ENCODE assay signal across 9 cellular contexts in genomic region chr2:238302751-238303150, GRCh38. TPM values are rescaled to one million over a fixed set of nuclear protein-coding genes. Genes with fewer than 3 reads are reported as not detected.
A peak's percentile ranks its signal among the peaks of the same experiment; 100 is the strongest.
DNase-seq lines count a peak whose midpoint lies in the region; ATAC-seq and TF ChIP-seq lines count a peak whose summit lies in the region.
"Had no signal": no experiment of that assay in that cellular context is flagged by ENCODE, and none has a peak within 500 bp of the region (broad histone marks: within the 10 kb centered on the region; RNA-seq: fewer than 3 reads in every experiment).

No MANE protein-coding gene starts in this region.

- no peak overlapping the region for H3K4me3 Mint-ChIP-seq in activated naive CD4-positive, alpha-beta T cell treated with anti-CD3 and anti-CD28 coated beads, Interleukin-2, amount 50 U/mL, for 24 hours
- H3K4me3 Mint-ChIP-seq in WTC11: no peak overlapping the region
- no peak overlapping the region for H3K4me3 Mint-ChIP-seq in endothelial cell (ENCODE audit: unreplicated experiment)

- peak overlapping the region; percentile 55 for H3K27ac Mint-ChIP-seq in activated naive CD4-positive, alpha-beta T cell treated with anti-CD3 and anti-CD28 coated beads, Interleukin-2, amount 50 U/mL, for 24 hours
- no peak overlapping the region for H3K27ac Mint-ChIP-seq in WTC11
- H3K27ac Mint-ChIP-seq in endothelial cell (ENCODE audit: unreplicated experiment): no peak overlapping the region

- no peaks in the 10 kb centered on the region for H3K27me3 Mint-ChIP-seq in activated naive CD4-positive, alpha-beta T cell treated with anti-CD3 and anti-CD28 coated beads, Interleukin-2, amount 50 U/mL, for 24 hours
- H3K27me3 Mint-ChIP-seq in WTC11 (ENCODE audit: low read depth) (no peaks in the 10 kb centered on the region), endothelial cell (ENCODE audit: unreplicated experiment) (peaks cover 6% of the 10 kb centered on the region)

- no peaks in the 10 kb centered on the region for H3K27me3 ChIP-seq in spleen (replicated peaks in 1 of 7)

- CTCF ChIA-PET in WTC11 (lab: Charles Lee): interaction anchor here (0.6 to 1.3 kb wide), 5 partner anchors 12 to 65 kb away, joined by 3 to 8 read pairs (median 3); no protein-coding TSS in a partner anchor

- no peak for DNase-seq in activated naive CD4-positive, alpha-beta T cell treated with anti-CD3 and anti-CD28 coated beads, Interleukin-2, amount 50 U/mL, for 16 hours
- DNase-seq in WTC11 (ENCODE audit: low spot score): peak; percentile 8
- DNase-seq in endothelial cell (ENCODE audit: low spot score): no peak
- peak; percentile 44 for DNase-seq in spleen
- DNase-seq in GOT3 (lab: John Stamatoyannopoulos, UW): no peak
- DNase-seq in central memory CD4-positive, alpha-beta T cell: no peak

- H3K4me1 ChIP-seq in spleen: no peaks in the 10 kb centered on the region

- no peak for TF ChIP-seq CTCF in WTC11 (IDR thresholded peaks at IDR 0.05)
- peak; percentile 38 for TF ChIP-seq CTCF in endothelial cell (IDR thresholded peaks at IDR 0.05; ENCODE audit: unreplicated experiment)
- no peak for TF ChIP-seq CTCF in spleen (IDR thresholded peaks at IDR 0.05 in 8 of 11, conservative IDR thresholded peaks at IDR 0.05 in 3 of 11)

- 77 to 85% (median 79%) methylated on average over 8 to 9 of the region's 9 CpGs for whole genome bisulfite sequencing in spleen, 5 donors

- H3K4me3 ChIP-seq in spleen: no peak overlapping the region
- H3K4me3 ChIP-seq: GM23248 had no signal

- no peaks in the 10 kb centered on the region for H3K36me3 ChIP-seq in spleen

- intact Hi-C loops in spleen (cut with DNase I; ENCODE audit: low total_unique reads): no loop called here

- ATAC-seq in WTC11 (no peak), HG02884 (IDR thresholded peaks at IDR 0.05; ENCODE audit: unreplicated experiment) (no peak)

- no peaks in the 10 kb centered on the region for H3K9me3 ChIP-seq in spleen

- H3K4me1 Mint-ChIP-seq in activated naive CD4-positive, alpha-beta T cell treated with anti-CD3 and anti-CD28 coated beads, Interleukin-2, amount 50 U/mL, for 24 hours: no peaks in the 10 kb centered on the region
- H3K4me1 Mint-ChIP-seq in WTC11 (no peaks in the 10 kb centered on the region; the same call in 1 of the 2 replicates), endothelial cell (ENCODE audit: unreplicated experiment) (peaks cover 2% of the 10 kb centered on the region)

- POLR2A ChIA-PET in WTC11 (lab: Charles Lee): no interaction called here

- no peaks in the 10 kb centered on the region for H3K9me3 Mint-ChIP-seq in activated naive CD4-positive, alpha-beta T cell treated with anti-CD3 and anti-CD28 coated beads, Interleukin-2, amount 50 U/mL, for 24 hours
- H3K9me3 Mint-ChIP-seq in WTC11: no peaks in the 10 kb centered on the region
- H3K9me3 Mint-ChIP-seq in endothelial cell (ENCODE audit: unreplicated experiment): no peaks in the 10 kb centered on the region

- no peak for TF ChIP-seq POLR2A in spleen (IDR thresholded peaks at IDR 0.05)

- no peak overlapping the region for H3K27ac ChIP-seq in spleen
- H3K27ac ChIP-seq: GM23248 had no signal

- no peaks in the 10 kb centered on the region for H3K36me3 Mint-ChIP-seq in activated naive CD4-positive, alpha-beta T cell treated with anti-CD3 and anti-CD28 coated beads, Interleukin-2, amount 50 U/mL, for 24 hours
- no peaks in the 10 kb centered on the region for H3K36me3 Mint-ChIP-seq in WTC11
- H3K36me3 Mint-ChIP-seq in endothelial cell (ENCODE audit: low read depth, unreplicated experiment): no peaks in the 10 kb centered on the region

TF ChIP-seq in WTC11, 78 proteins besides CTCF, POLR2A, EP300 and RAD21:
- TF ChIP-seq RELA (CRISPR knock-in tag; IDR thresholded peaks at IDR 0.05; ENCODE audit: borderline replicate concordance): no peak
- no peak for TF ChIP-seq KAT7 (CRISPR knock-in tag; IDR thresholded peaks at IDR 0.05; ENCODE audit: borderline replicate concordance)
- TF ChIP-seq ZNF317 (CRISPR knock-in tag; IDR thresholded peaks at IDR 0.05; ENCODE audit: borderline replicate concordance, low read depth): no peak
- no peak for TF ChIP-seq PRDM15 (CRISPR knock-in tag; IDR thresholded peaks at IDR 0.05)
- no peak for TF ChIP-seq CDX4 (CRISPR knock-in tag; IDR thresholded peaks at IDR 0.05; ENCODE audit: borderline replicate concordance)
- TF ChIP-seq HMGXB4 (CRISPR knock-in tag; IDR thresholded peaks at IDR 0.05): no peak
- TF ChIP-seq E2F4 (CRISPR knock-in tag; IDR thresholded peaks at IDR 0.05; ENCODE audit: borderline replicate concordance, low read depth): no peak
- no peak for TF ChIP-seq IRF1 (CRISPR knock-in tag; IDR thresholded peaks at IDR 0.05)
- no peak for TF ChIP-seq NR1H2 (CRISPR knock-in tag; IDR thresholded peaks at IDR 0.05)

RNA-seq across cellular contexts. Expression of gene PER2, which starts 14.3 kb away (rescaled TPM):
- total RNA-seq in WTC11 (2021) (4.1 to 6.6 TPM (median 5.5 TPM) in 3 replicates), endothelial cell (ENCODE audit: unreplicated experiment) (5.5 TPM), spleen (10 to 100 TPM in 6 of 7 donors, 1 to 10 TPM in 1; 9.7 to 16.2 (median 14.8) TPM)
- 1 to 10 TPM; 2.0 to 3.7 (median 2.6) TPM for polyA plus RNA-seq in spleen

RNA-seq across cellular contexts. Expression of gene TRAF3IP1, which starts 17.6 kb away (rescaled TPM):
- total RNA-seq in WTC11 (2021): 14.7 to 18.7 TPM (median 16.8 TPM) in 3 replicates
- total RNA-seq in endothelial cell (ENCODE audit: unreplicated experiment): 17.1 TPM
- total RNA-seq in spleen: 10 to 100 TPM in 4 of 7 donors, 1 to 10 TPM in 3; 7.8 to 19.2 (median 10.8) TPM
- 1 to 10 TPM; 2.6 to 3.7 (median 3.2) TPM for polyA plus RNA-seq in spleen

Comparison
In these comparisons a context has a peak if more than half of its experiments do, and no peak if none do; other contexts are left out.
1. DNase-seq: peak in WTC11 (single experiment) and spleen (single experiment); none in activated naive CD4-positive, alpha-beta T cell treated with anti-CD3 and anti-CD28 coated beads, Interleukin-2, amount 50 U/mL, for 16 hours (single experiment), endothelial cell (single experiment), GOT3 (single experiment) and central memory CD4-positive, alpha-beta T cell (single experiment).